In the genomic region with DNA sequence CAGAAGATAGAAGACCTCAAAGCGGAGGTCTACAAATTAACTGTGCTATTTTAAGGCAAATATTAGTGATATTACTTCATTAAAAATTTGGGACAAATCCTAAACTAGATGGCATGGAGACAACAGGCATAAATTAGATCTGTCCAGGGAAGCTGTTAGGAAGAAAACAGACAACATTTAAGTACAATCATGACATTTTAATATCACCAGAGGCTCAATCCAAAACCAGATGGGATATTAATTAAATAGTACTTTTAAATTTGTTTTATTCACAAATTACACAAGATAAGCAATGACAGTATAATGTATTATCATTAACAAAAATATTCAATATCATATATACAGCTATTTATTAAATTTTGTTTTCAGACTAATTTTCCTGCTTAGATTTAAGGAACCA, we compare ENCODE assay signal across 25 cellular contexts.
"Had no signal": no experiment of that assay in that cellular context is flagged by ENCODE, and none has a peak within 500 bp of the region (broad histone marks: within the 10 kb centered on the region; RNA-seq: fewer than 3 reads in every experiment).

No MANE protein-coding gene starts in this region.

- H3K27ac ChIP-seq: neutrophil, ovary, parathyroid adenoma, psoas muscle, right lobe of liver, sigmoid colon, stomach, thoracic aorta, thyroid gland, tibial nerve, upper lobe of left lung, vagina had no signal

- H3K9me3 ChIP-seq: neutrophil, ovary, psoas muscle, right lobe of liver, sigmoid colon, stomach, thoracic aorta, thyroid gland, tibial nerve, upper lobe of left lung, vagina had no signal

- H3K4me1 ChIP-seq: psoas muscle, sigmoid colon, stomach, thyroid gland, tibial nerve, upper lobe of left lung, vagina had no signal

- H3K27me3 ChIP-seq: neutrophil, ovary, right lobe of liver, sigmoid colon, stomach, thyroid gland, tibial nerve, upper lobe of left lung, vagina had no signal

- H2AFZ ChIP-seq: parathyroid adenoma had no signal

- ATAC-seq: naive thymus-derived CD4-positive, alpha-beta T cell; natural killer cell; psoas muscle; right cardiac atrium; right lobe of liver; stimulated activated effector memory CD8-positive, alpha-beta T cell treated with anti-CD3 and anti-CD28 coated beads, Interleukin-12 subunit alpha, Interleukin-12 subunit beta, amount 100 ng/mL, for 72 hours had no signal

- H3K36me3 ChIP-seq: ovary, right lobe of liver, thyroid gland, tibial nerve had no signal

- H3K4me3 ChIP-seq: ovary, psoas muscle, right lobe of liver, sigmoid colon, stomach, thoracic aorta, thyroid gland, tibial nerve, upper lobe of left lung, vagina had no signal

- H3K79me2 ChIP-seq: parathyroid adenoma had no signal

- H3K9ac ChIP-seq: parathyroid adenoma had no signal

- DNase-seq: naive thymus-derived CD4-positive, alpha-beta T cell; natural killer cell; nucleus accumbens; ovary; posterior cingulate gyrus; psoas muscle; right cardiac atrium; right lobe of liver; sigmoid colon; small intestine; stimulated activated CD4-positive, alpha-beta T cell treated with anti-CD3 and anti-CD28 coated beads, Interleukin-15, amount 100 ng/mL, for 24 hours; stimulated activated CD4-positive, alpha-beta T cell treated with anti-CD3 and anti-CD28 coated beads, Interleukin-2, amount 100 ng/mL, for 24 hours; stimulated activated CD4-positive, alpha-beta T cell treated with anti-CD3 and anti-CD28 coated beads, Interleukin-2, amount 100 ng/mL, for 48 hours; stimulated activated CD4-positive, alpha-beta T cell treated with anti-CD3 and anti-CD28 coated beads, Interleukin-4, amount 100 ng/mL, for 24 hours; stimulated activated naive CD4-positive, alpha-beta T cell; stomach; thyroid gland; trophoblast cell had no signal
